In genomic region chr6:142945446-142946180, GRCh38 we compare ENCODE assay signal across 8 cellular contexts. TPM values are rescaled to one million over a fixed set of nuclear protein-coding genes. Genes with fewer than 3 reads are reported as not detected.
A peak's percentile ranks its signal among the peaks of the same experiment; 100 is the strongest.
DNase-seq lines count a peak whose midpoint lies in the region; ATAC-seq, FAIRE-seq and TF ChIP-seq lines count a peak whose summit lies in the region.

No MANE protein-coding gene starts in this region.

- H3K4me3 ChIP-seq in HUES6 (ENCODE audit: low read depth, low read length) (peak overlapping the region; percentile 92), WI38 (ENCODE audit: low read depth, low read length) (peak overlapping the region; percentile 95), bronchial epithelial cell (ENCODE audit: low read depth, low read length) (peak overlapping the region; percentile 99), kidney epithelial cell (ENCODE audit: low read depth, low read length) (peak overlapping the region; percentile 78)

- peaks cover 8% of the 10 kb centered on the region; the same call in 1 of the 2 replicates for H3K27me3 ChIP-seq in HUES6 (ENCODE audit: control insufficient read depth, insufficient read depth, low read length)
- no peaks in the 10 kb centered on the region for H3K27me3 ChIP-seq in bronchial epithelial cell (ENCODE audit: control insufficient read depth, insufficient read depth, low read length)
- no peaks in the 10 kb centered on the region for H3K27me3 ChIP-seq in kidney epithelial cell (ENCODE audit: control insufficient read depth, insufficient read depth, low read length)

- DNase-seq in ACHN (peak; percentile 61), bronchial epithelial cell (ENCODE audit: low read depth) (peak; percentile 34), kidney epithelial cell (ENCODE audit: low read depth) (no peak), NCI-H524 treated with DMSO at 0.1 percent for 48 hours (lab: John Stamatoyannopoulos, UW) (no peak)
- DNase-seq in stimulated activated CD4-positive, alpha-beta T cell treated with anti-CD3 and anti-CD28 coated beads, Interleukin-1b, Interleukin-23, amount 100 ng/mL, for 48 hours, result peak; percentile 59

- H3K9me3 ChIP-seq in HUES6 (ENCODE audit: control insufficient read depth, insufficient read depth, low read depth, low read length), result no peaks in the 10 kb centered on the region

- peak; percentile 8 for ATAC-seq in GM19025 (IDR thresholded peaks at IDR 0.05; ENCODE audit: low read depth, unreplicated experiment)

- TF ChIP-seq CTCF in WI38 (IDR thresholded peaks at IDR 0.05; ENCODE audit: low read depth, low read length) (no peak), bronchial epithelial cell (IDR thresholded peaks at IDR 0.05; ENCODE audit: insufficient read depth, low read length, severe bottlenecking) (no peak), kidney epithelial cell (IDR thresholded peaks at IDR 0.05; ENCODE audit: insufficient read depth, low read length, poor library complexity, severe bottlenecking) (no peak)

- peak overlapping the region; percentile 79 for H3K27ac ChIP-seq in HUES6 (ENCODE audit: low read depth, low read length)

- H3K9ac ChIP-seq in HUES6 (ENCODE audit: low read length), result peak overlapping the region; percentile 95

- in situ Hi-C loops in ACHN (cut with HindIII; ENCODE audit: low pct_ligation_motif_present, low pct_unique_long_range_greater_than_20kb, low sequenced_read_pairs), result no loop called here

- peaks cover 10% of the 10 kb centered on the region; the same call in 1 of the 2 replicates for H3K4me1 ChIP-seq in HUES6 (ENCODE audit: control insufficient read depth, insufficient read depth, low read length)

- H3K36me3 ChIP-seq in HUES6 (ENCODE audit: control insufficient read depth, insufficient read depth, low read length) (no peaks in the 10 kb centered on the region), bronchial epithelial cell (ENCODE audit: control insufficient read depth, insufficient read depth, low read length) (no peaks in the 10 kb centered on the region), kidney epithelial cell (ENCODE audit: control insufficient read depth, insufficient read depth, low read length) (no peaks in the 10 kb centered on the region)

- no peak for FAIRE-seq in bronchial epithelial cell (lab: Jason Lieb, UNC)

RNA-seq across cellular contexts. Expression of gene HIVEP2, which starts 0.6 kb away (rescaled TPM):
- total RNA-seq in bronchial epithelial cell (7.9 and 14.0 TPM in 2 replicates), kidney epithelial cell (24.6 and 26.6 TPM in 2 replicates)

Comparison
In these comparisons a context has a peak if more than half of its experiments do, and no peak if none do; other contexts are left out.
1. DNase-seq: peak in ACHN (single experiment), bronchial epithelial cell (single experiment) and stimulated activated CD4-positive, alpha-beta T cell treated with anti-CD3 and anti-CD28 coated beads, Interleukin-1b, Interleukin-23, amount 100 ng/mL, for 48 hours (single experiment); none in kidney epithelial cell (single experiment) and NCI-H524 treated with DMSO at 0.1 percent for 48 hours (single experiment).
2. Peak in every context shown above with its lines, with median percentiles within 50 percentile points of each other: H3K4me3 ChIP-seq.